28 cellular contexts compared by ENCODE assay signal in genomic region chr1:119681560-119681959, GRCh38.
"Had no signal": no experiment of that assay in that cellular context is flagged by ENCODE, and none has a peak within 500 bp of the region (broad histone marks: within the 10 kb centered on the region; RNA-seq: fewer than 3 reads in every experiment).

No MANE protein-coding gene starts in this region.

- H2AFZ ChIP-seq: hepatocyte had no signal

- H3K4me1 ChIP-seq: colonic mucosa, esophagus muscularis mucosa, gastrocnemius medialis, gastroesophageal sphincter, heart left ventricle, heart right ventricle had no signal

- H3K4me2 ChIP-seq: hepatocyte had no signal

- ATAC-seq: effector memory CD8-positive, alpha-beta T cell; esophagus mucosa; foreskin keratinocyte; gastrocnemius medialis; gastroesophageal sphincter; heart left ventricle; heart right ventricle had no signal

- H3K9me3 ChIP-seq: colonic mucosa, esophagus muscularis mucosa, esophagus squamous epithelium, gastrocnemius medialis, gastroesophageal sphincter, heart left ventricle, heart right ventricle had no signal

- DNase-seq: colonic mucosa; cortex of kidney; dermis blood vessel endothelial cell; dorsolateral prefrontal cortex; effector CD4-positive, alpha-beta T cell; effector CD8-positive, alpha-beta T cell; effector memory CD4-positive, alpha-beta T cell; effector memory CD8-positive, alpha-beta T cell; endodermal cell; erythroblast; esophagus squamous epithelium; foreskin keratinocyte; foreskin melanocyte; gastrocnemius medialis; glutamatergic neuron; head of caudate nucleus; heart left ventricle; heart right ventricle had no signal

- FAIRE-seq: colon, endometrium, endothelial cell of umbilical vein, frontal cortex had no signal

- H3K79me2 ChIP-seq: hepatocyte had no signal

- H3K4me3 ChIP-seq: colonic mucosa, coronary artery, dorsolateral prefrontal cortex, esophagus muscularis mucosa, esophagus squamous epithelium, gastrocnemius medialis, gastroesophageal sphincter, heart left ventricle, heart right ventricle, hepatocyte had no signal

- H3K27me3 ChIP-seq: colonic mucosa, dorsolateral prefrontal cortex, esophagus muscularis mucosa, esophagus squamous epithelium, foreskin keratinocyte, gastrocnemius medialis, gastroesophageal sphincter, heart left ventricle, heart right ventricle, hepatocyte had no signal

- H3K36me3 ChIP-seq: colonic mucosa, esophagus muscularis mucosa, esophagus squamous epithelium, gastrocnemius medialis, gastroesophageal sphincter, heart left ventricle, heart right ventricle had no signal

- H3K27ac ChIP-seq: colonic mucosa, coronary artery, dorsolateral prefrontal cortex, epithelial cell of prostate, esophagus muscularis mucosa, esophagus squamous epithelium, foreskin keratinocyte, gastrocnemius medialis, gastroesophageal sphincter, heart left ventricle, heart right ventricle, hepatocyte had no signal
